Comparison of ENCODE assay signal across 38 cellular contexts in genomic region chr13:84940801-84941200, GRCh38.
"Had no signal": no experiment of that assay in that cellular context is flagged by ENCODE, and none has a peak within 500 bp of the region (broad histone marks: within the 10 kb centered on the region; RNA-seq: fewer than 3 reads in every experiment).

No MANE protein-coding gene starts in this region.

- H3K4me3 Mint-ChIP-seq: activated B cell treated with CpG ODN at 0.5 μM for 24 hours; activated CD4-positive, alpha-beta memory T cell treated with anti-CD3 and anti-CD28 coated beads for 36 hours; activated CD4-positive, alpha-beta T cell treated with anti-CD3 and anti-CD28 coated beads, Interleukin-2, amount 10 ng/mL, durations not matched to agents 24 days and 14 days; activated CD8-positive, alpha-beta memory T cell treated with anti-CD3 and anti-CD28 coated beads, Interleukin-2, amount 10 ng/mL, durations not matched to agents 7 days and 5 days; activated CD8-positive, alpha-beta T cell treated with anti-CD3 and anti-CD28 coated beads for 36 hours; activated naive CD4-positive, alpha-beta T cell treated with anti-CD3 and anti-CD28 coated beads, Interleukin-2, amount 10 ng/mL, durations not matched to agents 7 days and 5 days; activated naive CD4-positive, alpha-beta T cell treated with anti-CD3 and anti-CD28 coated beads, Interleukin-2, amount 50 U/mL, for 24 hours; activated naive CD8-positive, alpha-beta T cell; activated naive CD8-positive, alpha-beta T cell treated with anti-CD3 and anti-CD28 coated beads, Interleukin-2, amount 10 ng/mL, durations not matched to agents 7 days and 5 days; activated naive CD8-positive, alpha-beta T cell treated with anti-CD3 and anti-CD28 coated beads, Interleukin-2, amount 50 U/mL, for 24 hours; activated T-cell treated with anti-CD3 and anti-CD28 coated beads, Interleukin-2, amount 50 U/mL, for 24 hours; brain; central memory CD8-positive, alpha-beta T cell; T-helper 1 cell treated with Interleukin-12 subunit alpha and Interleukin-12 subunit beta and Interleukin-4 antibody, amounts not matched to agents 30 μg/mL and 1 μg/mL, for 36 hours; T-helper 2 cell treated with Interferon-gamma antibody and Interleukin-4, amounts not matched to agents 5 μg/mL and 100 μg/mL, for 36 hours had no signal

- DNase-seq: activated B cell treated with CpG ODN at 0.5 μM for 24 hours; activated CD4-positive, alpha-beta memory T cell treated with anti-CD3 and anti-CD28 coated beads for 36 hours; activated CD4-positive, alpha-beta T cell treated with anti-CD3 and anti-CD28 coated beads for 4 hours; activated CD4-positive, alpha-beta T cell treated with anti-CD3 and anti-CD28 coated beads, Interleukin-2, amount 10 ng/mL, durations not matched to agents 24 days and 14 days; activated CD4-positive, alpha-beta T cell treated with anti-CD3 and anti-CD28 coated beads, Interleukin-2, amount 50 U/mL, for 1 hour; activated CD4-positive, alpha-beta T cell treated with anti-CD3 and anti-CD28 coated beads, Interleukin-2, amount 50 U/mL, for 4 hours; activated CD4-positive, CD25-positive, alpha-beta regulatory T cell treated with anti-CD3 and anti-CD28 coated beads, Interleukin-2, amount 50 U/mL, for 72 hours; activated CD8-positive, alpha-beta memory T cell treated with anti-CD3 and anti-CD28 coated beads for 24 hours; activated CD8-positive, alpha-beta memory T cell treated with anti-CD3 and anti-CD28 coated beads, Interleukin-2, amount 10 ng/mL, durations not matched to agents 7 days and 5 days; activated CD8-positive, alpha-beta memory T cell treated with anti-CD3 and anti-CD28 coated beads, Interleukin-2, amount 50 U/mL, for 48 hours; activated CD8-positive, alpha-beta T cell treated with anti-CD3 and anti-CD28 coated beads for 36 hours; activated effector memory CD4-positive, alpha-beta T cell treated with Interleukin-2 at 50 U/mL for 16 hours; activated gamma-delta T cell; activated naive CD4-positive, alpha-beta T cell treated with anti-CD3 and anti-CD28 coated beads, Interleukin-2, amount 10 ng/mL, durations not matched to agents 7 days and 5 days; activated naive CD4-positive, alpha-beta T cell treated with Interleukin-2 at 50 U/mL for 16 hours; activated naive CD8-positive, alpha-beta T cell treated with anti-CD3 and anti-CD28 coated beads, Interleukin-2, amount 10 ng/mL, durations not matched to agents 7 days and 5 days; activated naive CD8-positive, alpha-beta T cell treated with anti-CD3 and anti-CD28 coated beads, Interleukin-2, amount 50 U/mL, for 24 hours; activated T-cell treated with anti-CD3 and anti-CD28 coated beads, Interleukin-2, amount 50 U/mL, for 24 hours; activated T-cell treated with anti-CD3 and anti-CD28 coated beads, Interleukin-2, amount 50 U/mL, for 48 hours; amygdala; anterior cingulate cortex; caudate nucleus; cerebellar nuclear complex; T-helper 1 cell; T-helper 2 cell; T-helper 9 cell had no signal

- ATAC-seq: activated CD8-positive, alpha-beta memory T cell treated with anti-CD3 and anti-CD28 coated beads, Interleukin-2, amount 10 ng/mL, durations not matched to agents 7 days and 5 days; activated CD8-positive, alpha-beta T cell treated with anti-CD3 and anti-CD28 coated beads for 36 hours; activated naive CD8-positive, alpha-beta T cell treated with anti-CD3 and anti-CD28 coated beads, Interleukin-2, amount 50 U/mL, for 24 hours had no signal

- FAIRE-seq: bronchial epithelial cell, TTC549 had no signal

- H3K27me3 Mint-ChIP-seq: activated B cell treated with CpG ODN at 0.5 μM for 24 hours; activated CD4-positive, alpha-beta memory T cell treated with anti-CD3 and anti-CD28 coated beads for 36 hours; activated CD4-positive, alpha-beta T cell treated with anti-CD3 and anti-CD28 coated beads, Interleukin-2, amount 10 ng/mL, durations not matched to agents 24 days and 14 days; activated CD8-positive, alpha-beta memory T cell treated with anti-CD3 and anti-CD28 coated beads, Interleukin-2, amount 10 ng/mL, durations not matched to agents 7 days and 5 days; activated CD8-positive, alpha-beta T cell treated with anti-CD3 and anti-CD28 coated beads for 36 hours; activated naive CD4-positive, alpha-beta T cell treated with anti-CD3 and anti-CD28 coated beads, Interleukin-2, amount 10 ng/mL, durations not matched to agents 7 days and 5 days; activated naive CD4-positive, alpha-beta T cell treated with anti-CD3 and anti-CD28 coated beads, Interleukin-2, amount 50 U/mL, for 24 hours; activated naive CD8-positive, alpha-beta T cell; activated naive CD8-positive, alpha-beta T cell treated with anti-CD3 and anti-CD28 coated beads, Interleukin-2, amount 10 ng/mL, durations not matched to agents 7 days and 5 days; activated naive CD8-positive, alpha-beta T cell treated with anti-CD3 and anti-CD28 coated beads, Interleukin-2, amount 50 U/mL, for 24 hours; activated T-cell treated with anti-CD3 and anti-CD28 coated beads, Interleukin-2, amount 50 U/mL, for 24 hours; brain; central memory CD8-positive, alpha-beta T cell had no signal

- H3K9me3 Mint-ChIP-seq: activated B cell treated with CpG ODN at 0.5 μM for 24 hours; activated CD4-positive, alpha-beta T cell treated with anti-CD3 and anti-CD28 coated beads, Interleukin-2, amount 10 ng/mL, durations not matched to agents 24 days and 14 days; activated CD8-positive, alpha-beta T cell treated with anti-CD3 and anti-CD28 coated beads for 36 hours; activated naive CD4-positive, alpha-beta T cell treated with anti-CD3 and anti-CD28 coated beads, Interleukin-2, amount 50 U/mL, for 24 hours; activated naive CD8-positive, alpha-beta T cell treated with anti-CD3 and anti-CD28 coated beads, Interleukin-2, amount 10 ng/mL, durations not matched to agents 7 days and 5 days; activated naive CD8-positive, alpha-beta T cell treated with anti-CD3 and anti-CD28 coated beads, Interleukin-2, amount 50 U/mL, for 24 hours; activated T-cell treated with anti-CD3 and anti-CD28 coated beads, Interleukin-2, amount 50 U/mL, for 24 hours; activated T-helper 2 cell treated with anti-CD3 and anti-CD28 coated beads, Interferon-gamma antibody, Interleukin-2, Interleukin-4, amounts not matched to agents 10 μg/mL and 5 μg/mL and 100 μg/mL, durations not matched to agents 14 hours and 24 hours and 36 hours; T-helper 1 cell treated with Interleukin-12 subunit alpha and Interleukin-12 subunit beta and Interleukin-4 antibody, amounts not matched to agents 30 μg/mL and 1 μg/mL, for 36 hours; T-helper 2 cell treated with Interferon-gamma antibody and Interleukin-4, amounts not matched to agents 5 μg/mL and 100 μg/mL, for 36 hours had no signal

- H3K4me3 ChIP-seq: ascending aorta, cardiac muscle cell had no signal

- H3K27ac ChIP-seq: ascending aorta, cardiac muscle cell, VCaP had no signal

- H3K27ac Mint-ChIP-seq: activated B cell treated with CpG ODN at 0.5 μM for 24 hours; activated CD4-positive, alpha-beta memory T cell treated with anti-CD3 and anti-CD28 coated beads for 36 hours; activated CD4-positive, alpha-beta T cell treated with anti-CD3 and anti-CD28 coated beads, Interleukin-2, amount 10 ng/mL, durations not matched to agents 24 days and 14 days; activated CD8-positive, alpha-beta memory T cell treated with anti-CD3 and anti-CD28 coated beads, Interleukin-2, amount 10 ng/mL, durations not matched to agents 7 days and 5 days; activated CD8-positive, alpha-beta T cell treated with anti-CD3 and anti-CD28 coated beads for 36 hours; activated naive CD4-positive, alpha-beta T cell treated with anti-CD3 and anti-CD28 coated beads, Interleukin-2, amount 10 ng/mL, durations not matched to agents 7 days and 5 days; activated naive CD4-positive, alpha-beta T cell treated with anti-CD3 and anti-CD28 coated beads, Interleukin-2, amount 50 U/mL, for 24 hours; activated naive CD8-positive, alpha-beta T cell; activated naive CD8-positive, alpha-beta T cell treated with anti-CD3 and anti-CD28 coated beads, Interleukin-2, amount 10 ng/mL, durations not matched to agents 7 days and 5 days; activated naive CD8-positive, alpha-beta T cell treated with anti-CD3 and anti-CD28 coated beads, Interleukin-2, amount 50 U/mL, for 24 hours; activated T-cell treated with anti-CD3 and anti-CD28 coated beads, Interleukin-2, amount 50 U/mL, for 24 hours; activated T-helper 2 cell treated with anti-CD3 and anti-CD28 coated beads, Interferon-gamma antibody, Interleukin-2, Interleukin-4, amounts not matched to agents 10 μg/mL and 5 μg/mL and 100 μg/mL, durations not matched to agents 14 hours and 24 hours and 36 hours; brain; T-helper 1 cell treated with Interleukin-12 subunit alpha and Interleukin-12 subunit beta and Interleukin-4 antibody, amounts not matched to agents 30 μg/mL and 1 μg/mL, for 36 hours; T-helper 2 cell treated with Interferon-gamma antibody and Interleukin-4, amounts not matched to agents 5 μg/mL and 100 μg/mL, for 36 hours had no signal

- H3K9me3 ChIP-seq: ascending aorta had no signal

- H3K4me1 ChIP-seq: ascending aorta had no signal

- H3K27me3 ChIP-seq: ascending aorta, cardiac muscle cell had no signal

- H3K4me1 Mint-ChIP-seq: activated B cell treated with CpG ODN at 0.5 μM for 24 hours; activated CD4-positive, alpha-beta T cell treated with anti-CD3 and anti-CD28 coated beads, Interleukin-2, amount 10 ng/mL, durations not matched to agents 24 days and 14 days; activated CD8-positive, alpha-beta memory T cell treated with anti-CD3 and anti-CD28 coated beads, Interleukin-2, amount 10 ng/mL, durations not matched to agents 7 days and 5 days; activated naive CD4-positive, alpha-beta T cell treated with anti-CD3 and anti-CD28 coated beads, Interleukin-2, amount 10 ng/mL, durations not matched to agents 7 days and 5 days; activated naive CD4-positive, alpha-beta T cell treated with anti-CD3 and anti-CD28 coated beads, Interleukin-2, amount 50 U/mL, for 24 hours; activated naive CD8-positive, alpha-beta T cell treated with anti-CD3 and anti-CD28 coated beads, Interleukin-2, amount 10 ng/mL, durations not matched to agents 7 days and 5 days; activated naive CD8-positive, alpha-beta T cell treated with anti-CD3 and anti-CD28 coated beads, Interleukin-2, amount 50 U/mL, for 24 hours; central memory CD8-positive, alpha-beta T cell had no signal

- H3K36me3 Mint-ChIP-seq: activated CD4-positive, alpha-beta memory T cell treated with anti-CD3 and anti-CD28 coated beads for 36 hours; activated CD8-positive, alpha-beta memory T cell treated with anti-CD3 and anti-CD28 coated beads, Interleukin-2, amount 10 ng/mL, durations not matched to agents 7 days and 5 days; activated naive CD4-positive, alpha-beta T cell treated with anti-CD3 and anti-CD28 coated beads, Interleukin-2, amount 10 ng/mL, durations not matched to agents 7 days and 5 days; activated naive CD4-positive, alpha-beta T cell treated with anti-CD3 and anti-CD28 coated beads, Interleukin-2, amount 50 U/mL, for 24 hours; activated naive CD8-positive, alpha-beta T cell; activated naive CD8-positive, alpha-beta T cell treated with anti-CD3 and anti-CD28 coated beads, Interleukin-2, amount 10 ng/mL, durations not matched to agents 7 days and 5 days; brain had no signal

- H3K36me3 ChIP-seq: ascending aorta, cardiac muscle cell had no signal
